In the genomic region with DNA sequence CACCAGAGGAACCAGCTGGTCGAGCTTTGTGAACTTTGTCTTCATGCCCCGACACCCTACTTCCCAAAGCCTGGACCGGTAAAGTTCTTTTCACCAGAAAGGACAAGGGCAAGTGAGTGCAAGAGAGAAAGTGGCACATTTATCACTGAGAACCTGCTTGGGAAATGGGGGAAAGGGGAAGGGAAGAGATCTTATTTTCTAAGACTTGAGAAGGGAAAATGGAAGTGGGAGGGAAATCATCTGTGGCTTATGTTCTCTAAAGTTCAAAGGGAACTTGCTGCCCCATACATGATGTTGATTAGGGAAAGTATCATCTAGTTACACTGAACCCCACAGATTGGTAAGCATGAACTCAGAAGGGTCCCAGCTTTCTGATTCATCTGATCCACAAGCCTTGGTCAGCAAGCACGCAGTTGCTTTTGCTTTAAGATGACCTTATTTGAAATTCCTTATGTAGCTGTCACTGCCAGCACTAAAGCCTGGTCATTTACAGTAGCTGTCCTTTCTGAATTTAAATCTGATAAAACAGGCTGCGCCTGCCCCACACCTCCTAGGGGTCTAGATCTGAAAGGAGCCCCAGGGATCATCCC, we compare ENCODE assay signal across 12 cellular contexts.
DNase-seq lines count a peak whose midpoint lies in the region; ATAC-seq and TF ChIP-seq lines count a peak whose summit lies in the region.
"Had no signal": no experiment of that assay in that cellular context is flagged by ENCODE, and none has a peak within 500 bp of the region (broad histone marks: within the 10 kb centered on the region; RNA-seq: fewer than 3 reads in every experiment).

No MANE protein-coding gene starts in this region.

- H3K9ac ChIP-seq in GM23248 = peak overlapping the region; percentile 69

- no peaks in the 10 kb centered on the region for H3K79me2 ChIP-seq in GM23248 (ENCODE audit: insufficient read depth)
- H3K79me2 ChIP-seq in PC-9 (ENCODE audit: low read depth) = no peaks in the 10 kb centered on the region

- POLR2A ChIA-PET in PC-9 (lab: Charles Lee; ENCODE audit: unreplicated experiment) = interaction anchor here (0.5 to 1.6 kb wide), 9 partner anchors 11 to 307 kb away, joined by 3 to 37 read pairs (median 5); a partner anchor contains a TSS

- no peaks in the 10 kb centered on the region for H3K9me3 Mint-ChIP-seq in stimulated activated naive B cell treated with anti-CD40 and anti-IgM and Interleukin-4, amounts not matched to agents 10 μg/mL and 1 μg/mL and 100 μg/mL, for 72 hours
- H3K9me3 Mint-ChIP-seq: H9 had no signal

- peak; percentile 92 for DNase-seq in GM23248
- DNase-seq in PC-9 = peak in 1 of 2 experiments; percentile 93
- peak; percentile 77 to 79 for DNase-seq in foreskin fibroblast
- DNase-seq in NCI-H2227 (lab: John Stamatoyannopoulos, UW; ENCODE audit: unreplicated experiment) = no peak
- no peak for DNase-seq in stimulated activated naive B cell treated with anti-CD40 and anti-IgM and Interleukin-4, amounts not matched to agents 10 μg/mL and 1 μg/mL and 100 μg/mL, for 72 hours
- DNase-seq: activated CD8-positive, alpha-beta memory T cell treated with anti-CD3 and anti-CD28 coated beads, Interleukin-2, amount 50 U/mL, for 48 hours; GDM1; H9; NCI-H774; T-helper 2 cell had no signal

- no peak for TF ChIP-seq CTCF in PC-9 (conservative IDR thresholded peaks at IDR 0.05)
- TF ChIP-seq CTCF in foreskin fibroblast (IDR thresholded peaks at IDR 0.05; ENCODE audit: low read depth, low read length) = no peak

- BruUV-seq in PC-9 (replicated peaks; lab: Mats Ljungman, UMichigan) = no TSS peak

- in situ Hi-C loops in GM23248 (cut with MboI) = loop anchor here (25.0 kb wide), 1 partner anchor 192 kb away; no protein-coding TSS in a partner anchor

- intact Hi-C loops in PC-9 (cut with micrococcal nuclease; ENCODE audit: unreplicated experiment) = loop anchor here (1.0 to 5.0 kb wide), 5 partner anchors 41 to 210 kb away; a partner anchor contains a TSS

- H3K9me2 ChIP-seq in GM23248 (ENCODE audit: insufficient read depth) = no peaks in the 10 kb centered on the region
- H3K9me2 ChIP-seq in PC-9 (ENCODE audit: insufficient read depth) = no peaks in the 10 kb centered on the region

- no peak for ATAC-seq in stimulated activated naive B cell treated with anti-CD40 and anti-IgM and Interleukin-4, amounts not matched to agents 10 μg/mL and 1 μg/mL and 100 μg/mL, for 72 hours (replicated peaks)
- no peak for ATAC-seq in HG03045 (IDR thresholded peaks at IDR 0.05; ENCODE audit: unreplicated experiment)

- H3K27me3 ChIP-seq in GM23248 (replicated peaks; ENCODE audit: insufficient read depth) (no peaks in the 10 kb centered on the region), PC-9 (ENCODE audit: insufficient read depth, low read depth) (no peaks in the 10 kb centered on the region)

- 44 to 45% methylated on average over 5 of the region's 5 CpGs for WGBS in GM23248 (ENCODE audit: low coverage in 1 of 2, low lambda C conversion rate in 2 of 2, missing lambda C conversion rate in 2 of 2), 2 experiments

- CTCF ChIA-PET in PC-9 (lab: Charles Lee) = interaction anchor here (0.6 to 1.2 kb wide), 3 partner anchors 213 to 1990 kb away, joined by 3 read pairs; no protein-coding TSS in a partner anchor

- H3K27ac ChIP-seq in GM23248 (peak overlapping the region; percentile 91), PC-9 (peak overlapping the region; percentile 90), skin epidermis (peak overlapping the region in 14 of 21 experiments; percentile 11 to 71 (median 40))

- no peaks in the 10 kb centered on the region for H3K9me3 ChIP-seq in GM23248 (ENCODE audit: low read depth)
- peaks cover 6% of the 10 kb centered on the region; the same call in 1 of the 2 replicates for H3K9me3 ChIP-seq in PC-9 (ENCODE audit: insufficient read depth, low read depth)

- H3K4me3 Mint-ChIP-seq in stimulated activated naive B cell treated with anti-CD40 and anti-IgM and Interleukin-4, amounts not matched to agents 10 μg/mL and 1 μg/mL and 100 μg/mL, for 72 hours = no peak overlapping the region
- H3K4me3 Mint-ChIP-seq: H9 had no signal

- H2AFZ ChIP-seq in GM23248 = peak overlapping the region; percentile 42; the same call in 1 of the 2 replicates
- peak overlapping the region; percentile 57 for H2AFZ ChIP-seq in PC-9

- H3K36me3 ChIP-seq in GM23248 (ENCODE audit: low read depth) (no peaks in the 10 kb centered on the region), PC-9 (ENCODE audit: low read depth) (no peaks in the 10 kb centered on the region)

- H3K4me3 ChIP-seq in GM23248 = peak overlapping the region; percentile 41
- peak overlapping the region; percentile 23 for H3K4me3 ChIP-seq in PC-9
- no peak overlapping the region for H3K4me3 ChIP-seq in foreskin fibroblast (ENCODE audit: low read depth in 1 of 2, low read length in 2 of 2)
- no peak overlapping the region for H3K4me3 ChIP-seq in skin epidermis

- no peaks in the 10 kb centered on the region for H3K36me3 Mint-ChIP-seq in stimulated activated naive B cell treated with anti-CD40 and anti-IgM and Interleukin-4, amounts not matched to agents 10 μg/mL and 1 μg/mL and 100 μg/mL, for 72 hours

- H3K4me1 ChIP-seq in GM23248 (ENCODE audit: insufficient read depth) (peaks cover 22% of the 10 kb centered on the region), PC-9 (replicated peaks; ENCODE audit: insufficient read depth) (peaks cover 71% of the 10 kb centered on the region)

- peak overlapping the region; percentile 65 for H3K4me2 ChIP-seq in GM23248 (ENCODE audit: unreplicated experiment)
- H3K4me2 ChIP-seq in PC-9 = peak overlapping the region; percentile 68

- H4K20me1 ChIP-seq in GM23248 (ENCODE audit: insufficient read depth) = no peaks in the 10 kb centered on the region
- H4K20me1 ChIP-seq in PC-9 (ENCODE audit: insufficient read depth) = no peaks in the 10 kb centered on the region

- H3K27ac Mint-ChIP-seq in stimulated activated naive B cell treated with anti-CD40 and anti-IgM and Interleukin-4, amounts not matched to agents 10 μg/mL and 1 μg/mL and 100 μg/mL, for 72 hours = no peak overlapping the region
- H3K27ac Mint-ChIP-seq: H9 had no signal

- H3K4me1 Mint-ChIP-seq in stimulated activated naive B cell treated with anti-CD40 and anti-IgM and Interleukin-4, amounts not matched to agents 10 μg/mL and 1 μg/mL and 100 μg/mL, for 72 hours = peaks cover 52 to 78% of the 10 kb centered on the region in 2 donors

- peaks cover 8 to 15% of the 10 kb centered on the region in 2 donors for H3K27me3 Mint-ChIP-seq in stimulated activated naive B cell treated with anti-CD40 and anti-IgM and Interleukin-4, amounts not matched to agents 10 μg/mL and 1 μg/mL and 100 μg/mL, for 72 hours

- H3F3A ChIP-seq in GM23248 (ENCODE audit: insufficient read depth) (peaks cover 25% of the 10 kb centered on the region), PC-9 (ENCODE audit: insufficient read depth, low read depth) (peaks cover 45% of the 10 kb centered on the region)

Comparison
In these comparisons a context has a peak if more than half of its experiments do, and no peak if none do; other contexts are left out.
1. DNase-seq: peak in GM23248 (single experiment) and foreskin fibroblast (2 of 2); none in NCI-H2227 (single experiment) and stimulated activated naive B cell treated with anti-CD40 and anti-IgM and Interleukin-4, amounts not matched to agents 10 μg/mL and 1 μg/mL and 100 μg/mL, for 72 hours (single experiment).
2. H3K27ac ChIP-seq: peak in every context shown above with its lines; median percentile 91 in GM23248; 90 in PC-9; 40 in skin epidermis.
3. H3K4me3 ChIP-seq: peak in GM23248 (single experiment) and PC-9 (single experiment); none in foreskin fibroblast (0 of 2) and skin epidermis (0 of 7).